Comparison of ENCODE assay signal across 9 cellular contexts in the genomic region with DNA sequence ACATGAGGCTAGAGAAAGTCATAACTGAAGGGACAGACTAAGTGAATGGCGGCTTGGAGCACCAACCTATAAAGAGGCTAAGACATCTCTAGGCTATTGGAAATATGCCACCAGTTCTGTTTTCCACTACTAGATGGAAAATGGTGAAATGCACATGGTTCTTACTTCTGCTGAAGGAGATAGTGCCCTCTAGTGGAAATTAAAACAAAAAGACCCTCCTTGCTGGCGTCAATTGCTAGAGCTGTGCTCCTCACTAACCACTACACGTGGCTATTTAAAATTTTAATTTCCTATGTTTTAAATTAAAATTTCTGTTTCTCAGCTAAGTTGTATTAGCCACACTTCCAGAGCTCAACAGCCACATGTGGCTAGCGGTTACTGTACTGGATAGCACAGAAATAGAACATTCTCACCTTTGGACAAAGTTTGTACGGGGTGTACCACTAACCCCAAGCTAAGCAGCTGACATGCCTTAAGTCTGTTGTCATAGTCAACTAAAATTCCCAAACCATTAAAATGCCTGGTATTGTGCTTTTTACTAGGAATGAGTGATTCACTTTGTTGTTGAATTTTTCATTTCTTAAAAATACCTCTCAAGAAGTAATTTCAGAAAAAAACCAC. TPM values are rescaled to one million over a fixed set of nuclear protein-coding genes. Genes with fewer than 3 reads are reported as not detected.
DNase-seq lines count a peak whose midpoint lies in the region; ATAC-seq lines count a peak whose summit lies in the region.
"Had no signal": no experiment of that assay in that cellular context is flagged by ENCODE, and none has a peak within 500 bp of the region (broad histone marks: within the 10 kb centered on the region; RNA-seq: fewer than 3 reads in every experiment).

No MANE protein-coding gene starts in this region.

- no peaks in the 10 kb centered on the region for H3K4me1 Mint-ChIP-seq in activated CD4-positive, alpha-beta T cell treated with anti-CD3 and anti-CD28 coated beads, Interleukin-2, amount 10 ng/mL, durations not matched to agents 24 days and 14 days
- H3K4me1 Mint-ChIP-seq in T-helper 17 cell, result no peaks in the 10 kb centered on the region

- H3K36me3 Mint-ChIP-seq in activated CD4-positive, alpha-beta T cell treated with anti-CD3 and anti-CD28 coated beads, Interleukin-2, amount 10 ng/mL, durations not matched to agents 24 days and 14 days (ENCODE audit: low read depth), result no peaks in the 10 kb centered on the region
- peaks cover 2% of the 10 kb centered on the region for H3K36me3 Mint-ChIP-seq in T-helper 17 cell (ENCODE audit: low read depth)

- H3K79me2 ChIP-seq in GM23248 (ENCODE audit: insufficient read depth), result no peaks in the 10 kb centered on the region

- peaks cover 49% of the 10 kb centered on the region for H3K27me3 ChIP-seq in GM23248 (replicated peaks; ENCODE audit: insufficient read depth)

- 28 to 33% methylated on average over 5 of the region's 5 CpGs for WGBS in GM23248 (ENCODE audit: low coverage in 1 of 2, low lambda C conversion rate in 2 of 2, missing lambda C conversion rate in 2 of 2), 2 experiments

- no peaks in the 10 kb centered on the region for H4K20me1 ChIP-seq in GM23248 (ENCODE audit: insufficient read depth)

- no peak overlapping the region for H3K4me2 ChIP-seq in GM23248 (ENCODE audit: unreplicated experiment)

- ATAC-seq in T-helper 17 cell (peak; percentile 59), HG02870 (IDR thresholded peaks at IDR 0.05; ENCODE audit: unreplicated experiment) (no peak)

- H3K9me3 ChIP-seq in GM23248 (ENCODE audit: low read depth), result no peaks in the 10 kb centered on the region
- no peaks in the 10 kb centered on the region for H3K9me3 ChIP-seq in T-helper 17 cell (ENCODE audit: control insufficient read depth, low read length, poor library complexity, severe bottlenecking)

- no peak overlapping the region for H3K27ac ChIP-seq in GM23248

- H3K4me3 ChIP-seq in GM23248, result no peak overlapping the region

- H3K9me3 Mint-ChIP-seq in activated CD4-positive, alpha-beta T cell treated with anti-CD3 and anti-CD28 coated beads, Interleukin-2, amount 10 ng/mL, durations not matched to agents 24 days and 14 days, result no peaks in the 10 kb centered on the region
- H3K9me3 Mint-ChIP-seq: dendritic cell treated with granulocyte-macrophage colony-stimulating factor and Interleukin-4, amounts not matched to agents 40 ng/mL and 50 ng/mL, for 4 days had no signal

- H3K27me3 Mint-ChIP-seq in activated CD4-positive, alpha-beta T cell treated with anti-CD3 and anti-CD28 coated beads, Interleukin-2, amount 10 ng/mL, durations not matched to agents 24 days and 14 days, result peaks cover 48% of the 10 kb centered on the region
- H3K27me3 Mint-ChIP-seq in T-helper 17 cell, result peaks cover 50% of the 10 kb centered on the region

- DNase-seq in activated CD4-positive, alpha-beta T cell treated with anti-CD3 and anti-CD28 coated beads, Interleukin-2, amount 10 ng/mL, durations not matched to agents 24 days and 14 days, result peak; percentile 67
- DNase-seq in activated CD4-positive, alpha-beta T cell treated with anti-CD3 and anti-CD28 coated beads, Interleukin-2, amount 50 U/mL, for 1 hour, result no peak
- peak; percentile 70 for DNase-seq in GM23248
- DNase-seq in NCI-H1417 treated with DMSO at 0.1 percent for 48 hours (lab: John Stamatoyannopoulos, UW), result peak; percentile 18
- no peak for DNase-seq in T-helper 17 cell
- DNase-seq in iPS-NIHi7 (ENCODE audit: extremely low spot score), result peak; percentile 68
- no peak for DNase-seq in medulla oblongata (ENCODE audit: extremely low spot score)

- H3K4me3 Mint-ChIP-seq in activated CD4-positive, alpha-beta T cell treated with anti-CD3 and anti-CD28 coated beads, Interleukin-2, amount 10 ng/mL, durations not matched to agents 24 days and 14 days, result no peak overlapping the region
- no peak overlapping the region for H3K4me3 Mint-ChIP-seq in T-helper 17 cell
- H3K4me3 Mint-ChIP-seq: dendritic cell treated with granulocyte-macrophage colony-stimulating factor and Interleukin-4, amounts not matched to agents 40 ng/mL and 50 ng/mL, for 4 days had no signal

- H3K36me3 ChIP-seq in GM23248 (ENCODE audit: low read depth), result no peaks in the 10 kb centered on the region

- intact Hi-C loops in activated CD4-positive, alpha-beta T cell treated with anti-CD3 and anti-CD28 coated beads, Interleukin-2, amount 10 ng/mL, durations not matched to agents 24 days and 14 days (cut with micrococcal nuclease), result loop anchor here (1.0 to 5.0 kb wide), 3 partner anchors 31 to 214 kb away; no protein-coding TSS in a partner anchor

- in situ Hi-C loops in GM23248 (cut with MboI), result no loop called here

- no peak overlapping the region for H3K9ac ChIP-seq in GM23248

- H3K27ac Mint-ChIP-seq in activated CD4-positive, alpha-beta T cell treated with anti-CD3 and anti-CD28 coated beads, Interleukin-2, amount 10 ng/mL, durations not matched to agents 24 days and 14 days, result no peak overlapping the region
- H3K27ac Mint-ChIP-seq in T-helper 17 cell, result no peak overlapping the region
- H3K27ac Mint-ChIP-seq: dendritic cell treated with granulocyte-macrophage colony-stimulating factor and Interleukin-4, amounts not matched to agents 40 ng/mL and 50 ng/mL, for 4 days had no signal

- no peaks in the 10 kb centered on the region for H3K4me1 ChIP-seq in GM23248 (ENCODE audit: insufficient read depth)

- no peaks in the 10 kb centered on the region for H3K9me2 ChIP-seq in GM23248 (ENCODE audit: insufficient read depth)

- no peak overlapping the region for H2AFZ ChIP-seq in GM23248

- H3F3A ChIP-seq in GM23248 (ENCODE audit: insufficient read depth), result no peaks in the 10 kb centered on the region

RNA-seq across cellular contexts. Expression of a gene that starts 34.1 kb away (rescaled TPM):
- total RNA-seq in activated CD4-positive, alpha-beta T cell treated with anti-CD3 and anti-CD28 coated beads, Interleukin-2, amount 10 ng/mL, durations not matched to agents 24 days and 14 days, result not detected in 2 replicates
- total RNA-seq in GM23248 (2014; rRNA removed; shearing (Covaris generic)), result 1.3 TPM in 1 of 2 replicates, not detected in the other
- not detected in 2 replicates for polyA plus RNA-seq in GM23248 (2016; fragmentation: Nextera tagmentation; extraction: Ambion mirVana)
- not detected for total RNA-seq in T-helper 17 cell

Comparison
In these comparisons a context has a peak if more than half of its experiments do, and no peak if none do; other contexts are left out.
1. DNase-seq: peak in activated CD4-positive, alpha-beta T cell treated with anti-CD3 and anti-CD28 coated beads, Interleukin-2, amount 10 ng/mL, durations not matched to agents 24 days and 14 days (single experiment), GM23248 (single experiment), NCI-H1417 treated with DMSO at 0.1 percent for 48 hours (single experiment) and iPS-NIHi7 (single experiment); none in activated CD4-positive, alpha-beta T cell treated with anti-CD3 and anti-CD28 coated beads, Interleukin-2, amount 50 U/mL, for 1 hour (single experiment), T-helper 17 cell (0 of 3) and medulla oblongata (single experiment).